Comparison of ENCODE assay signal across 9 cellular contexts in genomic region chr3:127158614-127159221, GRCh38. TPM values are rescaled to one million over a fixed set of nuclear protein-coding genes. Genes with fewer than 3 reads are reported as not detected.
DNase-seq lines count a peak whose midpoint lies in the region; ATAC-seq and TF ChIP-seq lines count a peak whose summit lies in the region.
"Had no signal": no experiment of that assay in that cellular context is flagged by ENCODE, and none has a peak within 500 bp of the region (broad histone marks: within the 10 kb centered on the region; RNA-seq: fewer than 3 reads in every experiment).

No MANE protein-coding gene starts in this region.

- H3K36me3 Mint-ChIP-seq in T-helper 2 cell treated with Interferon-gamma antibody and Interleukin-4, amounts not matched to agents 5 μg/mL and 100 μg/mL, for 36 hours (ENCODE audit: low read depth) = no peaks in the 10 kb centered on the region
- no peaks in the 10 kb centered on the region for H3K36me3 Mint-ChIP-seq in stimulated activated memory B cell treated with anti-CD40 and anti-IgM and Interleukin-4, amounts not matched to agents 10 μg/mL and 1 μg/mL and 100 μg/mL, for 72 hours

- no peak for ATAC-seq in stimulated activated memory B cell treated with anti-CD40 and anti-IgM and Interleukin-4, amounts not matched to agents 10 μg/mL and 1 μg/mL and 100 μg/mL, for 72 hours

- no peaks in the 10 kb centered on the region for H3K9me3 Mint-ChIP-seq in T-helper 2 cell treated with Interferon-gamma antibody and Interleukin-4, amounts not matched to agents 5 μg/mL and 100 μg/mL, for 36 hours
- no peaks in the 10 kb centered on the region for H3K9me3 Mint-ChIP-seq in stimulated activated memory B cell treated with anti-CD40 and anti-IgM and Interleukin-4, amounts not matched to agents 10 μg/mL and 1 μg/mL and 100 μg/mL, for 72 hours

- H3K4me1 Mint-ChIP-seq in T-helper 2 cell treated with Interferon-gamma antibody and Interleukin-4, amounts not matched to agents 5 μg/mL and 100 μg/mL, for 36 hours (ENCODE audit: low read depth) = no peaks in the 10 kb centered on the region
- no peaks in the 10 kb centered on the region for H3K4me1 Mint-ChIP-seq in stimulated activated memory B cell treated with anti-CD40 and anti-IgM and Interleukin-4, amounts not matched to agents 10 μg/mL and 1 μg/mL and 100 μg/mL, for 72 hours

- WGBS in mesodermal cell (ENCODE audit: insufficient coverage in 2 of 2), 2 experiments = 33 to 36% methylated on average over 9 to 10 of the region's 10 CpGs

- H3K27ac Mint-ChIP-seq in T-helper 2 cell treated with Interferon-gamma antibody and Interleukin-4, amounts not matched to agents 5 μg/mL and 100 μg/mL, for 36 hours = no peak overlapping the region
- no peak overlapping the region for H3K27ac Mint-ChIP-seq in stimulated activated memory B cell treated with anti-CD40 and anti-IgM and Interleukin-4, amounts not matched to agents 10 μg/mL and 1 μg/mL and 100 μg/mL, for 72 hours

- DNase-seq in GOT3 (lab: John Stamatoyannopoulos, UW) (peak; percentile 11), NCI-H2196 (lab: John Stamatoyannopoulos, UW; ENCODE audit: unreplicated experiment) (peak; percentile 66), cardiac fibroblast (ENCODE audit: low read depth in 2 of 2) (peak; percentile 3 to 31), Kasumi-1 (lab: John Stamatoyannopoulos, UW) (no peak)
- DNase-seq in T-helper 2 cell treated with Interferon-gamma antibody and Interleukin-4, amounts not matched to agents 5 μg/mL and 100 μg/mL, for 36 hours (ENCODE audit: low spot score) = no peak
- DNase-seq in activated CD4-positive, alpha-beta T cell treated with anti-CD3 and anti-CD28 coated beads for 4 hours = no peak

- peaks cover 3% of the 10 kb centered on the region for H3K9me3 ChIP-seq in mesodermal cell (ENCODE audit: control insufficient read depth, low read length)

- H3K4me1 ChIP-seq in mesodermal cell (ENCODE audit: control insufficient read depth, insufficient read depth, low read length, poor library complexity, severe bottlenecking) = no peaks in the 10 kb centered on the region

- H3K4me3 ChIP-seq in cardiac fibroblast (replicated peaks in 1 of 2; ENCODE audit: low read depth in 2 of 2, low read length in 2 of 2) (no peak overlapping the region), mesodermal cell (ENCODE audit: extremely low read depth, insufficient read depth, low read length, poor library complexity, severe bottlenecking) (no peak overlapping the region)

- no peak overlapping the region for H3K4me3 Mint-ChIP-seq in T-helper 2 cell treated with Interferon-gamma antibody and Interleukin-4, amounts not matched to agents 5 μg/mL and 100 μg/mL, for 36 hours
- no peak overlapping the region for H3K4me3 Mint-ChIP-seq in stimulated activated memory B cell treated with anti-CD40 and anti-IgM and Interleukin-4, amounts not matched to agents 10 μg/mL and 1 μg/mL and 100 μg/mL, for 72 hours

- H3K27me3 Mint-ChIP-seq in T-helper 2 cell treated with Interferon-gamma antibody and Interleukin-4, amounts not matched to agents 5 μg/mL and 100 μg/mL, for 36 hours (ENCODE audit: low read depth) = no peaks in the 10 kb centered on the region
- no peaks in the 10 kb centered on the region for H3K27me3 Mint-ChIP-seq in stimulated activated memory B cell treated with anti-CD40 and anti-IgM and Interleukin-4, amounts not matched to agents 10 μg/mL and 1 μg/mL and 100 μg/mL, for 72 hours

- H3K36me3 ChIP-seq in mesodermal cell (ENCODE audit: control insufficient read depth, insufficient read depth, low read length) = no peaks in the 10 kb centered on the region

- no peak for TF ChIP-seq CTCF in cardiac fibroblast (IDR thresholded peaks at IDR 0.05; ENCODE audit: low read depth, low read length)

- peak overlapping the region; percentile 23 for H3K27ac ChIP-seq in mesodermal cell (ENCODE audit: low read depth, low read length, severe bottlenecking)

RNA-seq across cellular contexts. Expression of gene PRR23E, which starts 34.2 kb away (rescaled TPM):
- not detected for polyA plus RNA-seq in mesodermal cell (2013, experiment 1 of 2)
- not detected for polyA plus RNA-seq in mesodermal cell (2013, experiment 2 of 2)
- polyA plus RNA-seq: keratinocyte had no signal

Comparison
In these comparisons a context has a peak if more than half of its experiments do, and no peak if none do; other contexts are left out.
1. DNase-seq: peak in GOT3 (single experiment), NCI-H2196 (single experiment) and cardiac fibroblast (2 of 2); none in Kasumi-1 (0 of 2), T-helper 2 cell treated with Interferon-gamma antibody and Interleukin-4, amounts not matched to agents 5 μg/mL and 100 μg/mL, for 36 hours (single experiment) and activated CD4-positive, alpha-beta T cell treated with anti-CD3 and anti-CD28 coated beads for 4 hours (0 of 2).